ENCODE assay signal across 8 cellular contexts in the genomic region with DNA sequence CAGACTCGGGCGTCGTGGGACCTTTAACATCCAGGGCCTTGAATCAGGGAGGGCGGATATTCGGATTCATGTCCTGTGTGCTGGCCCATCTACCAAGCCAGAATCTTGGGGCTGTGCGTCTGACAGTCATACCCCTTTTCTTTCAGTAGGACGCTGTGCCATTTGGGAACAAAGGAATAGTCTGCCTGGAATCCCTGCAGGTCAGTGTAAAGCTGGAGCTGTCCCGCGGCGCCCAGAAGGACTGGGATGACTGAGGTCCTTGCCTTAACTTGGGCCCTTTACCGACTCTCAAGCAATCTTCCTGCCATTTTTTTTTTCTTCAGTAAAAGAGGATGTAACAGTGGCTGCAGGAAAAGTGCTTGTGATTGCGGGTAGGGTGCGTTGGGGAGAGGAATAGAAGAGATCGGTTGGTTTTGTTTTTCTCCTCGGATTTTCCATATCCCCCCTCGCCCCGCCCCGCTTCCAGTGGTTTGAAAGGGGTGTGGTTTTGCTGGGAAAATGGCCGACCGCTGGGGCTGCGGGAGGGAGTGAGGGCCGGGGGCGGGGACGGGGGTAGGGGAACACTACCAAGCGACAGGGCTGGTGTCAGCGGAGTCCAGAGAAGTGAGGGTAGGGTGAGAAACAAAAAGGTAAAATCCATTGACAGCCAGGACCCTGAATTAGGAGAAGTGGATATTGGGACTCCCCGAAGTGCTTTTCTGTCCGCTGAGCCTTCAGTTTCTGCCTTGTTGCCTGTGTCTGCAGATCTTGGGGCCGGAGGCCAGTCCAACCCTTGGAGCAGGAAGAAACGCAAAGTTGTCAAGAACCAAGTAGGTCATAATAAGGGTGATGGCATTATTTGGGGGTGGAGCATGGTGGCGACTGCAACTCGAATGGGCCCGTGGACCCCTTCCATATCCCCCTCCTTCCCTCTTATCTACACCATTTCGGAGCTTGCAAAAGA. TPM values are rescaled to one million over a fixed set of nuclear protein-coding genes. Genes with fewer than 3 reads are reported as not detected.
DNase-seq lines count a peak whose midpoint lies in the region; ATAC-seq, FAIRE-seq and TF ChIP-seq lines count a peak whose summit lies in the region.

No MANE protein-coding gene starts in this region.

- H3K79me2 ChIP-seq in parathyroid adenoma (no peaks in the 10 kb centered on the region), Karpas-422 (ENCODE audit: low read length) (no peaks in the 10 kb centered on the region)

- peak overlapping the region; percentile 90 for H2AFZ ChIP-seq in parathyroid adenoma
- no peak overlapping the region for H2AFZ ChIP-seq in Karpas-422 (ENCODE audit: low read length)

- H3K4me1 ChIP-seq in BE2C (no peaks in the 10 kb centered on the region), right atrium auricular region (no peaks in the 10 kb centered on the region), parathyroid adenoma (no peaks in the 10 kb centered on the region), Karpas-422 (ENCODE audit: low read length) (no peaks in the 10 kb centered on the region)

- no peaks in the 10 kb centered on the region for H3K27me3 ChIP-seq in BE2C
- no peaks in the 10 kb centered on the region for H3K27me3 ChIP-seq in right atrium auricular region
- no peaks in the 10 kb centered on the region for H3K27me3 ChIP-seq in parathyroid adenoma (ENCODE audit: control insufficient read depth, insufficient read depth, low read length)
- no peaks in the 10 kb centered on the region for H3K27me3 ChIP-seq in Karpas-422 (ENCODE audit: low read length)

- TF ChIP-seq CTCF in BE2C (IDR thresholded peaks at IDR 0.05; ENCODE audit: low read depth, low read length) (no peak), right atrium auricular region (IDR thresholded peaks at IDR 0.05) (no peak), parathyroid adenoma (IDR thresholded peaks at IDR 0.05) (no peak)

- no peaks in the 10 kb centered on the region for H3K9me2 ChIP-seq in Karpas-422 (replicated peaks; ENCODE audit: insufficient read depth, low read length)

- H4K20me1 ChIP-seq in Karpas-422 (ENCODE audit: insufficient read depth, low read depth, low read length): no peaks in the 10 kb centered on the region

- DNase-seq in BE2C: peak; percentile 57
- DNase-seq in HTR-8/SVneo (ENCODE audit: insufficient read length, low spot score): peak; percentile 15
- peak in 48 of 58 donors; percentile 0 to 45 (median 24) for DNase-seq in anterior cingulate cortex (lab: John Stamatoyannopoulos, UW)
- DNase-seq in right atrium auricular region (ENCODE audit: low spot score): no peak
- no peak for DNase-seq in Karpas-422

- H3K27ac ChIP-seq in right atrium auricular region (peak overlapping the region; percentile 84 to 88), parathyroid adenoma (peak overlapping the region; percentile 82), Karpas-422 (ENCODE audit: low read length) (no peak overlapping the region)

- H3K4me3 ChIP-seq in BE2C (ENCODE audit: low read depth, low read length) (peak overlapping the region; percentile 76), right atrium auricular region (peak overlapping the region; percentile 52 to 53), parathyroid adenoma (ENCODE audit: low read depth, low read length) (peak overlapping the region; percentile 73), Karpas-422 (ENCODE audit: low read length) (no peak overlapping the region)

- H3K36me3 ChIP-seq in BE2C: no peaks in the 10 kb centered on the region
- no peaks in the 10 kb centered on the region for H3K36me3 ChIP-seq in right atrium auricular region
- H3K36me3 ChIP-seq in parathyroid adenoma (ENCODE audit: control insufficient read depth, insufficient read depth, low read length): no peaks in the 10 kb centered on the region
- no peaks in the 10 kb centered on the region for H3K36me3 ChIP-seq in Karpas-422 (ENCODE audit: insufficient read depth, low read length)

- FAIRE-seq in HTR-8/SVneo (lab: Jason Lieb, UNC): no peak

- ATAC-seq in GM21528 (IDR thresholded peaks at IDR 0.05; ENCODE audit: low FRiP score, unreplicated experiment): no peak
- ATAC-seq in HG03460 (IDR thresholded peaks at IDR 0.05; ENCODE audit: unreplicated experiment): no peak

- no peaks in the 10 kb centered on the region for H3K9me3 ChIP-seq in BE2C
- no peaks in the 10 kb centered on the region for H3K9me3 ChIP-seq in right atrium auricular region
- H3K9me3 ChIP-seq in parathyroid adenoma (ENCODE audit: control insufficient read depth, low read length): no peaks in the 10 kb centered on the region
- H3K9me3 ChIP-seq in Karpas-422 (ENCODE audit: low read length): no peaks in the 10 kb centered on the region

- H3K9ac ChIP-seq in parathyroid adenoma: no peak overlapping the region
- H3K9ac ChIP-seq in Karpas-422 (ENCODE audit: low read length): no peak overlapping the region

- peak overlapping the region; percentile 63 for H3K4me2 ChIP-seq in parathyroid adenoma (ENCODE audit: low read length)
- H3K4me2 ChIP-seq in Karpas-422 (ENCODE audit: low read depth, low read length, poor library complexity, severe bottlenecking): no peak overlapping the region

RNA-seq across cellular contexts. Expression of a gene that starts 0.7 kb away (rescaled TPM):
- polyA plus RNA-seq in BE2C (2012; ENCODE audit: insufficient read depth, insufficient read length, low read depth): 25.7 TPM
- total RNA-seq in right atrium auricular region: 10 to 100 TPM; 27.2 to 33.4 TPM
- total RNA-seq in Karpas-422 (2014; rRNA removed; shearing (Covaris generic); ENCODE audit: low replicate concordance): not detected in 2 replicates

Comparison
In these comparisons a context has a peak if more than half of its experiments do, and no peak if none do; other contexts are left out.
1. DNase-seq: peak in BE2C (single experiment), HTR-8/SVneo (single experiment) and anterior cingulate cortex (48 of 58); none in right atrium auricular region (single experiment) and Karpas-422 (single experiment).
2. RNA of a gene that starts 0.7 kb away (total RNA-seq): 27.2 to 33.4 TPM in right atrium auricular region; not detected in Karpas-422; every median in the first group is over 10 times any median in the second.